In the genomic region with DNA sequence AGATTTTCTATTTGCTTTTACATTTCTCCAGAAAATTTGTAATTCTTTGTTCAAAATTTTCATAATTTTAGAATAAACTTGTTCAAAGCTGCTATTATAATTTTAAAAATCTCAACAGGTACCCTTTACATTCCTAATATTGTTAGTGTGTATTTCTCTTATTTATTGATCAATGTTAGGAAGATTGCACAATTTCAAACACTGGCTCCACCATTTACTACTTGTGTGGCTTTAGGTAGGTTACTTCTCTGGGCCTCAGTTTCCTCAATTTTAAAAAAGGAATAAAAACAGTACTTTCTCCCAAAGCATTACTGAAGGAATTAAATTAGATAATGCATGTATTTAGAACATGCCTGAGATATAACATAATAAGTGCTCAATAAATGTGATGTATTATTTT, we compare ENCODE assay signal across 26 cellular contexts.
DNase-seq lines count a peak whose midpoint lies in the region; ATAC-seq, FAIRE-seq and TF ChIP-seq lines count a peak whose summit lies in the region.
"Had no signal": no experiment of that assay in that cellular context is flagged by ENCODE, and none has a peak within 500 bp of the region (broad histone marks: within the 10 kb centered on the region; RNA-seq: fewer than 3 reads in every experiment).

No MANE protein-coding gene starts in this region.

- no peak for TF ChIP-seq CTCF in IMR-90 (conservative IDR thresholded peaks at IDR 0.05; ENCODE audit: low read depth, low read length)

- H2BK120ac ChIP-seq in IMR-90 (ENCODE audit: low read depth, low read length), result no peak overlapping the region

- in situ Hi-C loops in IMR-90 (cut with MboI; ENCODE audit: low sequenced_read_pairs) (no loop called here), G401 (cut with HindIII; ENCODE audit: low sequenced_read_pairs) (no loop called here)

- no peak for DNase-seq in IMR-90
- no peak for DNase-seq in adipocyte (ENCODE audit: low read depth)
- DNase-seq in small intestine, result no peak
- no peak for DNase-seq in G401 (ENCODE audit: low spot score)
- DNase-seq in cerebellar cortex (ENCODE audit: low spot score), result no peak
- DNase-seq: 8988T; ACHN; BE2C; C1 segment of cervical spinal cord; CD4-positive, alpha-beta memory T cell; CD4-positive, CD25-positive, alpha-beta regulatory T cell; CD8-positive, alpha-beta memory T cell; COR-L47; DMS 273 treated with DMSO at 0.1 percent for 48 hours; DMS153; DMS53; DMS79; DND-41; EL; GDM1 had no signal

- BruUV-seq in IMR-90 (replicated peaks; lab: Mats Ljungman, UMichigan), result no TSS peak

- CTCF ChIA-PET in IMR-90 (lab: Yijun Ruan, JAX), result no interaction called here

- no peak overlapping the region for H3K4me3 ChIP-seq in IMR-90 (ENCODE audit: insufficient read depth, low read depth, low read length)
- no peak overlapping the region for H3K4me3 ChIP-seq in adipocyte (ENCODE audit: low read length)
- H3K4me3 ChIP-seq in small intestine (ENCODE audit: low read depth in 1 of 2, low read length in 2 of 2), result no peak overlapping the region
- H3K4me3 ChIP-seq: BLaER1, GM12878 had no signal

- H3K9me1 ChIP-seq in IMR-90 (ENCODE audit: insufficient read depth, low read length), result 0 out of 2 replicates have a peak, but pooled peaks cover 6% of the 10 kb centered on the region

- FAIRE-seq in G401.6 (lab: Jason Lieb, UNC), result peak; percentile 75
- FAIRE-seq in small intestine (lab: Jason Lieb, UNC), result peak; percentile 10
- FAIRE-seq: GM12878, GM12892, GM18507 had no signal

- H2BK5ac ChIP-seq in IMR-90 (ENCODE audit: low read depth, low read length, poor library complexity, severe bottlenecking), result no peak overlapping the region

- H2AK9ac ChIP-seq in IMR-90 (replicated peaks; ENCODE audit: low read depth, low read length, poor library complexity), result no peak overlapping the region

- no peak overlapping the region for H3K14ac ChIP-seq in IMR-90 (replicated peaks; ENCODE audit: low read depth, low read length)

- H3K36me3 ChIP-seq in IMR-90 (ENCODE audit: control insufficient read depth, insufficient read depth, low read length) (no peaks in the 10 kb centered on the region), adipocyte (ENCODE audit: control insufficient read depth, insufficient read depth, low read length, severe bottlenecking) (peaks cover 5% of the 10 kb centered on the region), small intestine (ENCODE audit: control insufficient read depth in 2 of 2, insufficient read depth in 2 of 2, low read length in 2 of 2) (no peaks in the 10 kb centered on the region)
- H3K36me3 ChIP-seq: BE2C, BLaER1 had no signal

- H2AFZ ChIP-seq in IMR-90 (replicated peaks; ENCODE audit: low read length, poor library complexity), result no peak overlapping the region

- H3K27me3 ChIP-seq in IMR-90 (ENCODE audit: control insufficient read depth, insufficient read depth, low read length) (no peaks in the 10 kb centered on the region), adipocyte (replicated peaks; ENCODE audit: control insufficient read depth, insufficient read depth, low read length) (no peaks in the 10 kb centered on the region), small intestine (ENCODE audit: control insufficient read depth in 2 of 2, insufficient read depth in 2 of 2, low read length in 2 of 2) (no peaks in the 10 kb centered on the region)
- H3K27me3 ChIP-seq: BE2C, BLaER1 had no signal

- no peak overlapping the region for H2AK5ac ChIP-seq in IMR-90 (ENCODE audit: low read depth, low read length)

- no peak overlapping the region for H2BK20ac ChIP-seq in IMR-90 (ENCODE audit: low read depth, low read length)

- TF ChIP-seq POLR2A in IMR-90 (IDR thresholded peaks at IDR 0.05; ENCODE audit: low read depth, low read length), result no peak

- dilution Hi-C loops in IMR-90 (cut with HindIII; ENCODE audit: low sequenced_read_pairs, unreplicated experiment), result no loop called here

- H3K23ac ChIP-seq in IMR-90 (ENCODE audit: low read depth, low read length), result no peak overlapping the region

- POLR2A ChIA-PET in IMR-90 (lab: Charles Lee; ENCODE audit: unreplicated experiment), result no interaction called here

- H3K79me1 ChIP-seq in IMR-90 (ENCODE audit: low read depth in 1 of 2, low read length in 2 of 2), result peaks cover 6 to 22% of the 10 kb centered on the region in 2 experiments; a peak in 3 of 4 replicates

- no peak overlapping the region for H3K4me2 ChIP-seq in IMR-90 (ENCODE audit: low read depth, low read length)
- H3K4me2 ChIP-seq: BLaER1 had no signal

- H4K20me1 ChIP-seq in IMR-90 (ENCODE audit: insufficient read depth, low read length), result no peaks in the 10 kb centered on the region
- H4K20me1 ChIP-seq: BLaER1 had no signal

- peaks cover 8% of the 10 kb centered on the region; the same call in 1 of the 2 replicates for H3K4me1 ChIP-seq in IMR-90 (ENCODE audit: control insufficient read depth, insufficient read depth, low read length)
- peaks cover 59% of the 10 kb centered on the region for H3K4me1 ChIP-seq in adipocyte (ENCODE audit: control insufficient read depth, insufficient read depth, low read length)
- H3K4me1 ChIP-seq in small intestine (ENCODE audit: control insufficient read depth in 2 of 2, insufficient read depth in 1 of 2, low read depth in 1 of 2, low read length in 1 of 2), result no peaks in the 10 kb centered on the region
- H3K4me1 ChIP-seq: BE2C had no signal

- ATAC-seq in IMR-90 (ENCODE audit: low read depth) (no peak), HG03354 (IDR thresholded peaks at IDR 0.05; ENCODE audit: poor library complexity, severe bottlenecking, unreplicated experiment) (no peak)
- ATAC-seq: GM12878 had no signal

- no peak overlapping the region for H3K18ac ChIP-seq in IMR-90 (ENCODE audit: low read depth, low read length)

- H3K27ac ChIP-seq in IMR-90 (ENCODE audit: insufficient read depth, low read length), result no peak overlapping the region
- no peak overlapping the region for H3K27ac ChIP-seq in small intestine (ENCODE audit: low read depth in 1 of 2, low read length in 1 of 2)
- H3K27ac ChIP-seq: BLaER1 had no signal

- no peak overlapping the region for H2BK15ac ChIP-seq in IMR-90 (ENCODE audit: low read depth, low read length)

- H4K8ac ChIP-seq in IMR-90 (ENCODE audit: low read depth in 2 of 2, low read length in 2 of 2), result no peak overlapping the region

- H3K9ac ChIP-seq in IMR-90 (ENCODE audit: low read depth, low read length), result no peak overlapping the region
- H3K9ac ChIP-seq in adipocyte (ENCODE audit: low read length), result peak overlapping the region; percentile 49
- H3K9ac ChIP-seq: BLaER1 had no signal

- H3K56ac ChIP-seq in IMR-90 (ENCODE audit: extremely low read depth, insufficient read depth, low read length), result no peak overlapping the region

- no peak overlapping the region for H4K5ac ChIP-seq in IMR-90 (ENCODE audit: low read depth, low read length)

- TF ChIP-seq RAD21 in IMR-90 (IDR thresholded peaks at IDR 0.05; ENCODE audit: low read length), result no peak

- H4K91ac ChIP-seq in IMR-90 (ENCODE audit: insufficient read depth, low read depth, low read length), result no peak overlapping the region

- H3K4ac ChIP-seq in IMR-90 (ENCODE audit: low read depth, low read length), result no peak overlapping the region

- peaks cover 2% of the 10 kb centered on the region; the same call in 1 of the 2 replicates for H3K9me3 ChIP-seq in IMR-90 (ENCODE audit: control insufficient read depth, insufficient read depth, low read length)
- H3K9me3 ChIP-seq in adipocyte (ENCODE audit: control insufficient read depth, low read length), result no peaks in the 10 kb centered on the region
- no peaks in the 10 kb centered on the region for H3K9me3 ChIP-seq in small intestine (ENCODE audit: control insufficient read depth, low read depth)
- H3K9me3 ChIP-seq: BE2C, BLaER1 had no signal

- intact Hi-C loops in IMR-90 (cut with micrococcal nuclease), result loop anchor here (10.0 kb wide), 1 partner anchor 191 kb away; a partner anchor contains a TSS

TF ChIP-seq in IMR-90, 13 proteins besides CTCF, POLR2A, EP300 and RAD21:
- TF ChIP-seq, protein P1, sequence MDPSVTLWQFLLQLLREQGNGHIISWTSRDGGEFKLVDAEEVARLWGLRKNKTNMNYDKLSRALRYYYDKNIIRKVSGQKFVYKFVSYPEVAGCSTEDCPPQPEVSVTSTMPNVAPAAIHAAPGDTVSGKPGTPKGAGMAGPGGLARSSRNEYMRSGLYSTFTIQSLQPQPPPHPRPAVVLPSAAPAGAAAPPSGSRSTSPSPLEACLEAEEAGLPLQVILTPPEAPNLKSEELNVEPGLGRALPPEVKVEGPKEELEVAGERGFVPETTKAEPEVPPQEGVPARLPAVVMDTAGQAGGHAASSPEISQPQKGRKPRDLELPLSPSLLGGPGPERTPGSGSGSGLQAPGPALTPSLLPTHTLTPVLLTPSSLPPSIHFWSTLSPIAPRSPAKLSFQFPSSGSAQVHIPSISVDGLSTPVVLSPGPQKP (IDR thresholded peaks at IDR 0.05; ENCODE audit: borderline replicate concordance, low read depth, low read length), result no peak
- TF ChIP-seq CEBPB (IDR thresholded peaks at IDR 0.05; ENCODE audit: low read depth, low read length), result peak; percentile 66
- no peak for TF ChIP-seq MAFK (IDR thresholded peaks at IDR 0.05; ENCODE audit: low read depth, low read length)
